ENCODE assay signal across 1 cellular context in genomic region chr4:153234923-153235322, GRCh38.
TF ChIP-seq lines count a peak whose summit lies in the region.

No MANE protein-coding gene starts in this region.

TF ChIP-seq in HEK293, 187 proteins besides CTCF, POLR2A, EP300 and RAD21 (continued from another document):
- TF ChIP-seq PRDM2 (tag by site-specific recombination; IDR thresholded peaks at IDR 0.05; ENCODE audit: borderline replicate concordance) (no peak), KLF7 (tag by site-specific recombination; IDR thresholded peaks at IDR 0.05; ENCODE audit: borderline replicate concordance) (no peak), ZNF488 (tag by site-specific recombination; IDR thresholded peaks at IDR 0.05) (no peak), ZNF292 (tag by site-specific recombination; IDR thresholded peaks at IDR 0.05; ENCODE audit: borderline replicate concordance, low read depth) (no peak), ZNF785 (tag by site-specific recombination; IDR thresholded peaks at IDR 0.05) (no peak), INSM2 (tag by site-specific recombination; IDR thresholded peaks at IDR 0.05) (no peak), EGR2 (tag by site-specific recombination; IDR thresholded peaks at IDR 0.05; ENCODE audit: low read depth) (no peak), ZNF223 (tag by site-specific recombination; IDR thresholded peaks at IDR 0.05) (no peak), PBX3 (CRISPR knock-in tag; IDR thresholded peaks at IDR 0.05) (no peak), PRDM6 (tag by site-specific recombination; IDR thresholded peaks at IDR 0.05) (peak; percentile 65), MZF1 (tag by site-specific recombination; IDR thresholded peaks at IDR 0.05; ENCODE audit: borderline replicate concordance) (no peak), WT1 (tag by site-specific recombination; IDR thresholded peaks at IDR 0.05) (no peak), ZNF521 (tag by site-specific recombination; IDR thresholded peaks at IDR 0.05) (no peak), RBAK (tag by site-specific recombination; IDR thresholded peaks at IDR 0.05) (no peak)
